ENCODE assay signal across 1 cellular context in genomic region chr7:138089080-138089901, GRCh38.
TF ChIP-seq lines count a peak whose summit lies in the region.

No MANE protein-coding gene starts in this region.

TF ChIP-seq in HepG2, 621 proteins besides CTCF, POLR2A, EP300 and RAD21 (continued from another document and continues in another):
- TF ChIP-seq ZNF713 (CRISPR knock-in tag; IDR thresholded peaks at IDR 0.05) (no peak), ZFP91 (CRISPR knock-in tag; IDR thresholded peaks at IDR 0.05; ENCODE audit: borderline replicate concordance) (no peak), ZBTB34 (CRISPR knock-in tag; IDR thresholded peaks at IDR 0.05) (no peak), PHF21A (CRISPR knock-in tag; IDR thresholded peaks at IDR 0.05) (no peak), ZBTB8A (CRISPR knock-in tag; IDR thresholded peaks at IDR 0.05; ENCODE audit: borderline replicate concordance, low read depth) (no peak), TOPORS (CRISPR knock-in tag; IDR thresholded peaks at IDR 0.05) (no peak), KDM5B (CRISPR knock-in tag; IDR thresholded peaks at IDR 0.05; ENCODE audit: borderline replicate concordance) (no peak), ZNF280D (CRISPR knock-in tag; IDR thresholded peaks at IDR 0.05) (no peak), ZNF839 (CRISPR knock-in tag; IDR thresholded peaks at IDR 0.05; ENCODE audit: borderline replicate concordance) (no peak), BRCA1 (CRISPR knock-in tag; IDR thresholded peaks at IDR 0.05) (no peak), TMF1 (CRISPR knock-in tag; IDR thresholded peaks at IDR 0.05; ENCODE audit: low read depth) (no peak), XBP1 (CRISPR knock-in tag; IDR thresholded peaks at IDR 0.05) (no peak), SMARCE1 (IDR thresholded peaks at IDR 0.05; ENCODE audit: borderline replicate concordance) (no peak), ZC3H13 (CRISPR knock-in tag; IDR thresholded peaks at IDR 0.05) (no peak), TBX3 (IDR thresholded peaks at IDR 0.05; ENCODE audit: borderline replicate concordance) (peak; percentile 64; the same call in 1 of the 2 replicates), TBP (CRISPR knock-in tag; IDR thresholded peaks at IDR 0.05) (no peak), SAFB2 (CRISPR knock-in tag; IDR thresholded peaks at IDR 0.05; ENCODE audit: borderline replicate concordance, low read depth) (no peak), CAMTA2 (CRISPR knock-in tag; IDR thresholded peaks at IDR 0.05; ENCODE audit: borderline replicate concordance) (no peak), ZNF337 (CRISPR knock-in tag; IDR thresholded peaks at IDR 0.05; ENCODE audit: borderline replicate concordance, low read depth) (no peak), ERF (CRISPR knock-in tag; IDR thresholded peaks at IDR 0.05) (0 out of 2 replicates have a peak, but pooled peaks have one; percentile 40), HIC2 (CRISPR knock-in tag; IDR thresholded peaks at IDR 0.05; ENCODE audit: low read depth) (no peak), GLMP (CRISPR knock-in tag; IDR thresholded peaks at IDR 0.05; ENCODE audit: borderline replicate concordance) (no peak), ZMYM4 (CRISPR knock-in tag; IDR thresholded peaks at IDR 0.05) (no peak), ZNF776 (CRISPR knock-in tag; IDR thresholded peaks at IDR 0.05) (no peak), ZNF546 (CRISPR knock-in tag; conservative IDR thresholded peaks at IDR 0.05) (no peak), ZFP82 (CRISPR knock-in tag; IDR thresholded peaks at IDR 0.05; ENCODE audit: borderline replicate concordance) (no peak), ZNF350 (CRISPR knock-in tag; IDR thresholded peaks at IDR 0.05; ENCODE audit: borderline replicate concordance, low read depth) (no peak), ZNF256 (CRISPR knock-in tag; conservative IDR thresholded peaks at IDR 0.05) (no peak), ARNTL (CRISPR knock-in tag; IDR thresholded peaks at IDR 0.05) (no peak), NFE2L1 (CRISPR knock-in tag; IDR thresholded peaks at IDR 0.05; ENCODE audit: borderline replicate concordance) (no peak), SRF (IDR thresholded peaks at IDR 0.05; ENCODE audit: low read depth, low read length) (no peak), MXI1 (IDR thresholded peaks at IDR 0.05; ENCODE audit: borderline replicate concordance, low read depth, low read length) (no peak), MZF1 (CRISPR knock-in tag; IDR thresholded peaks at IDR 0.05; ENCODE audit: borderline replicate concordance) (no peak), BHLHE40 (IDR thresholded peaks at IDR 0.05; ENCODE audit: low read length) (peak; percentile 25; the same call in 1 of the 2 replicates), RARA (CRISPR knock-in tag; IDR thresholded peaks at IDR 0.05) (peak; percentile 95), HOXA3 (CRISPR knock-in tag; IDR thresholded peaks at IDR 0.05) (peak; percentile 40; the same call in 1 of the 2 replicates), ZNF234 (CRISPR knock-in tag; conservative IDR thresholded peaks at IDR 0.05) (no peak), HOXA9 (CRISPR knock-in tag; IDR thresholded peaks at IDR 0.05; ENCODE audit: borderline replicate concordance) (no peak)
- TF ChIP-seq, protein P1, sequence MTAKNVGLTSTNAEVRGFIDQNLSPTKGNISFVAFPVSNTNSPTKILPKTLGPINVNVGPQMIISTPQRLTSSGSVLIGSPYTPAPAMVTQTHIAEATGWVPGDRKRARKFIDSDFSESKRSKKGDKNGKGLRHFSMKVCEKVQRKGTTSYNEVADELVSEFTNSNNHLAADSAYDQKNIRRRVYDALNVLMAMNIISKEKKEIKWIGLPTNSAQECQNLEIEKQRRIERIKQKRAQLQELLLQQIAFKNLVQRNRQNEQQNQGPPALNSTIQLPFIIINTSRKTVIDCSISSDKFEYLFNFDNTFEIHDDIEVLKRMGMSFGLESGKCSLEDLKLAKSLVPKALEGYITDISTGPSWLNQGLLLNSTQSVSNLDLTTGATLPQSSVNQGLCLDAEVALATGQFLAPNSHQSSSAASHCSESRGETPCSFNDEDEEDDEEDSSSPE (CRISPR knock-in tag; IDR thresholded peaks at IDR 0.05) = no peak
- TF ChIP-seq, protein P2, sequence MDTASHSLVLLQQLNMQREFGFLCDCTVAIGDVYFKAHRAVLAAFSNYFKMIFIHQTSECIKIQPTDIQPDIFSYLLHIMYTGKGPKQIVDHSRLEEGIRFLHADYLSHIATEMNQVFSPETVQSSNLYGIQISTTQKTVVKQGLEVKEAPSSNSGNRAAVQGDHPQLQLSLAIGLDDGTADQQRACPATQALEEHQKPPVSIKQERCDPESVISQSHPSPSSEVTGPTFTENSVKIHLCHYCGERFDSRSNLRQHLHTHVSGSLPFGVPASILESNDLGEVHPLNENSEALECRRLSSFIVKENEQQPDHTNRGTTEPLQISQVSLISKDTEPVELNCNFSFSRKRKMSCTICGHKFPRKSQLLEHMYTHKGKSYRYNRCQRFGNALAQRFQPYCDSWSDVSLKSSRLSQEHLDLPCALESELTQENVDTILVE (CRISPR knock-in tag; IDR thresholded peaks at IDR 0.05) = peak; percentile 67; the same call in 1 of the 2 replicates
- TF ChIP-seq, protein P3, sequence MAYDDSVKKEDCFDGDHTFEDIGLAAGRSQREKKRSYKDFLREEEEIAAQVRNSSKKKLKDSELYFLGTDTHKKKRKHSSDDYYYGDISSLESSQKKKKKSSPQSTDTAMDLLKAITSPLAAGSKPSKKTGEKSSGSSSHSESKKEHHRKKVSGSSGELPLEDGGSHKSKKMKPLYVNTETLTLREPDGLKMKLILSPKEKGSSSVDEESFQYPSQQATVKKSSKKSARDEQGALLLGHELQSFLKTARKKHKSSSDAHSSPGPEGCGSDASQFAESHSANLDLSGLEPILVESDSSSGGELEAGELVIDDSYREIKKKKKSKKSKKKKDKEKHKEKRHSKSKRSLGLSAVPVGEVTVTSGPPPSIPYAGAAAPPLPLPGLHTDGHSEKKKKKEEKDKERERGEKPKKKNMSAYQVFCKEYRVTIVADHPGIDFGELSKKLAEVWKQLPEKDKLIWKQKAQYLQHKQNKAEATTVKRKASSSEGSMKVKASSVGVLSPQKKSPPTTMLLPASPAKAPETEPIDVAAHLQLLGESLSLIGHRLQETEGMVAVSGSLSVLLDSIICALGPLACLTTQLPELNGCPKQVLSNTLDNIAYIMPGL (CRISPR knock-in tag; IDR thresholded peaks at IDR 0.05; ENCODE audit: borderline replicate concordance in 1 of 2, low read depth in 1 of 2) = no peak
- TF ChIP-seq, protein P4, sequence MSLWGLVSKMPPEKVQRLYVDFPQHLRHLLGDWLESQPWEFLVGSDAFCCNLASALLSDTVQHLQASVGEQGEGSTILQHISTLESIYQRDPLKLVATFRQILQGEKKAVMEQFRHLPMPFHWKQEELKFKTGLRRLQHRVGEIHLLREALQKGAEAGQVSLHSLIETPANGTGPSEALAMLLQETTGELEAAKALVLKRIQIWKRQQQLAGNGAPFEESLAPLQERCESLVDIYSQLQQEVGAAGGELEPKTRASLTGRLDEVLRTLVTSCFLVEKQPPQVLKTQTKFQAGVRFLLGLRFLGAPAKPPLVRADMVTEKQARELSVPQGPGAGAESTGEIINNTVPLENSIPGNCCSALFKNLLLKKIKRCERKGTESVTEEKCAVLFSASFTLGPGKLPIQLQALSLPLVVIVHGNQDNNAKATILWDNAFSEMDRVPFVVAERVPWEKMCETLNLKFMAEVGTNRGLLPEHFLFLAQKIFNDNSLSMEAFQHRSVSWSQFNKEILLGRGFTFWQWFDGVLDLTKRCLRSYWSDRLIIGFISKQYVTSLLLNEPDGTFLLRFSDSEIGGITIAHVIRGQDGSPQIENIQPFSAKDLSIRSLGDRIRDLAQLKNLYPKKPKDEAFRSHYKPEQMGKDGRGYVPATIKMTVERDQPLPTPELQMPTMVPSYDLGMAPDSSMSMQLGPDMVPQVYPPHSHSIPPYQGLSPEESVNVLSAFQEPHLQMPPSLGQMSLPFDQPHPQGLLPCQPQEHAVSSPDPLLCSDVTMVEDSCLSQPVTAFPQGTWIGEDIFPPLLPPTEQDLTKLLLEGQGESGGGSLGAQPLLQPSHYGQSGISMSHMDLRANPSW (CRISPR knock-in tag; IDR thresholded peaks at IDR 0.05; ENCODE audit: borderline replicate concordance) = no peak
- TF ChIP-seq, protein P5, sequence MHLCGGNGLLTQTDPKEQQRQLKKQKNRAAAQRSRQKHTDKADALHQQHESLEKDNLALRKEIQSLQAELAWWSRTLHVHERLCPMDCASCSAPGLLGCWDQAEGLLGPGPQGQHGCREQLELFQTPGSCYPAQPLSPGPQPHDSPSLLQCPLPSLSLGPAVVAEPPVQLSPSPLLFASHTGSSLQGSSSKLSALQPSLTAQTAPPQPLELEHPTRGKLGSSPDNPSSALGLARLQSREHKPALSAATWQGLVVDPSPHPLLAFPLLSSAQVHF (CRISPR knock-in tag; IDR thresholded peaks at IDR 0.05) = no peak
- TF ChIP-seq, protein P6, sequence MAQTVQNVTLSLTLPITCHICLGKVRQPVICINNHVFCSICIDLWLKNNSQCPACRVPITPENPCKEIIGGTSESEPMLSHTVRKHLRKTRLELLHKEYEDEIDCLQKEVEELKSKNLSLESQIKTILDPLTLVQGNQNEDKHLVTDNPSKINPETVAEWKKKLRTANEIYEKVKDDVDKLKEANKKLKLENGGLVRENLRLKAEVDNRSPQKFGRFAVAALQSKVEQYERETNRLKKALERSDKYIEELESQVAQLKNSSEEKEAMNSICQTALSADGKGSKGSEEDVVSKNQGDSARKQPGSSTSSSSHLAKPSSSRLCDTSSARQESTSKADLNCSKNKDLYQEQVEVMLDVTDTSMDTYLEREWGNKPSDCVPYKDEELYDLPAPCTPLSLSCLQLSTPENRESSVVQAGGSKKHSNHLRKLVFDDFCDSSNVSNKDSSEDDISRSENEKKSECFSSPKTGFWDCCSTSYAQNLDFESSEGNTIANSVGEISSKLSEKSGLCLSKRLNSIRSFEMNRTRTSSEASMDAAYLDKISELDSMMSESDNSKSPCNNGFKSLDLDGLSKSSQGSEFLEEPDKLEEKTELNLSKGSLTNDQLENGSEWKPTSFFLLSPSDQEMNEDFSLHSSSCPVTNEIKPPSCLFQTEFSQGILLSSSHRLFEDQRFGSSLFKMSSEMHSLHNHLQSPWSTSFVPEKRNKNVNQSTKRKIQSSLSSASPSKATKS (CRISPR knock-in tag; IDR thresholded peaks at IDR 0.05) = no peak
